ENCODE assay signal across 8 cellular contexts in the genomic region with DNA sequence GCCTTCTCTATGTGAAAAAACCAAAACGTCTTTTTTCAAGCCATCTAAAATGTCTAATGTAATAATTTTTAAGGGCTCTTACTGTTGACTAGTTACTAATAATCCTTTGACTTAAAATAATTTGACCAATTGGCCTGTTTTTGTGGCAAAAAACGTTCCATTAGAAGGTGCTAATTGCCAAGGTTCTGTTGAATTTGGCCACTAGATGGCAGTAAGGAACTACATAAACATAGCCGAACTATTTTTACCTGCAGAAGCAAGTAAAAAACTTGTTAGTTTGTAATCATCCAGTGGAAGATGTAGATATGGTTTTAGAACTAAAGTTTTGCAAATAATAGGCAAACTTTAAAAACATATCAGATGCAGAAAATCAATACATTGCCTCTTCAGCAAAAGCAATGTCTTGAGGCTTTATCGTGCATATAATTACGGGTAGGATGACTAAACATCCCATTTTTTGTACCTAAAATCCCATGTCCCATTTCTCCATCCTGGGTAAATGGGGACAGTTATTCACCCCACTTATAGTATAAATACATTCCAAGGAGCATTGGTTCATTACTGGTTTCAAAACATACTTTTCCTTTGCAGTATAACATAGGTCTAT. TPM values are rescaled to one million over a fixed set of nuclear protein-coding genes. Genes with fewer than 3 reads are reported as not detected.
A peak's percentile ranks its signal among the peaks of the same experiment; 100 is the strongest.
DNase-seq lines count a peak whose midpoint lies in the region; ATAC-seq and TF ChIP-seq lines count a peak whose summit lies in the region.

No MANE protein-coding gene starts in this region.

- H3K9me3 ChIP-seq in stomach, result no peaks in the 10 kb centered on the region

- no peaks in the 10 kb centered on the region for H3K4me1 Mint-ChIP-seq in activated T-helper 1 cell treated with anti-CD3 and anti-CD28 coated beads, Interleukin-12 subunit alpha, Interleukin-12 subunit beta, Interleukin-2, Interleukin-4 antibody, amounts not matched to agents 30 ng/mL and 10 ng/mL and 1 ng/mL, durations not matched to agents 14 hours and 24 hours and 36 hours (ENCODE audit: low read depth)

- H3K4me1 ChIP-seq in stomach, result peaks cover 0 to 21% (median 9%) of the 10 kb centered on the region in 4 donors

- no peak overlapping the region for H3K27ac Mint-ChIP-seq in activated T-helper 1 cell treated with anti-CD3 and anti-CD28 coated beads, Interleukin-12 subunit alpha, Interleukin-12 subunit beta, Interleukin-2, Interleukin-4 antibody, amounts not matched to agents 30 ng/mL and 10 ng/mL and 1 ng/mL, durations not matched to agents 14 hours and 24 hours and 36 hours

- TF ChIP-seq EP300 in stomach (IDR thresholded peaks at IDR 0.05), result no peak

- H3K27me3 ChIP-seq in stomach, result no peaks in the 10 kb centered on the region

- H3K4me3 Mint-ChIP-seq in activated T-helper 1 cell treated with anti-CD3 and anti-CD28 coated beads, Interleukin-12 subunit alpha, Interleukin-12 subunit beta, Interleukin-2, Interleukin-4 antibody, amounts not matched to agents 30 ng/mL and 10 ng/mL and 1 ng/mL, durations not matched to agents 14 hours and 24 hours and 36 hours, result no peak overlapping the region

- peaks cover 0 to 22% (median 5%) of the 10 kb centered on the region in 4 donors for H3K36me3 ChIP-seq in stomach

- no peak for ATAC-seq in HG03108 (IDR thresholded peaks at IDR 0.05; ENCODE audit: unreplicated experiment)

- H3K9me3 Mint-ChIP-seq in activated T-helper 1 cell treated with anti-CD3 and anti-CD28 coated beads, Interleukin-12 subunit alpha, Interleukin-12 subunit beta, Interleukin-2, Interleukin-4 antibody, amounts not matched to agents 30 ng/mL and 10 ng/mL and 1 ng/mL, durations not matched to agents 14 hours and 24 hours and 36 hours, result no peaks in the 10 kb centered on the region

- no peak overlapping the region for H3K4me3 ChIP-seq in stomach

- TF ChIP-seq CTCF in AG09319 (IDR thresholded peaks at IDR 0.05; ENCODE audit: low read depth, low read length) (peak; percentile 68), stomach (IDR thresholded peaks at IDR 0.05) (peak in 5 of 7 experiments; percentile 39 to 88 (median 78))

- H3K27me3 Mint-ChIP-seq in activated T-helper 1 cell treated with anti-CD3 and anti-CD28 coated beads, Interleukin-12 subunit alpha, Interleukin-12 subunit beta, Interleukin-2, Interleukin-4 antibody, amounts not matched to agents 30 ng/mL and 10 ng/mL and 1 ng/mL, durations not matched to agents 14 hours and 24 hours and 36 hours (ENCODE audit: insufficient read depth), result peaks cover 16% of the 10 kb centered on the region

- WGBS in stomach, 5 donors, result 34 to 41% (median 39%) methylated on average over 5 of the region's 5 CpGs

- H3K36me3 Mint-ChIP-seq in activated T-helper 1 cell treated with anti-CD3 and anti-CD28 coated beads, Interleukin-12 subunit alpha, Interleukin-12 subunit beta, Interleukin-2, Interleukin-4 antibody, amounts not matched to agents 30 ng/mL and 10 ng/mL and 1 ng/mL, durations not matched to agents 14 hours and 24 hours and 36 hours (ENCODE audit: low read depth), result no peaks in the 10 kb centered on the region

- intact Hi-C loops in activated T-helper 1 cell treated with anti-CD3 and anti-CD28 coated beads, Interleukin-12 subunit alpha, Interleukin-12 subunit beta, Interleukin-2, Interleukin-4 antibody, amounts not matched to agents 30 ng/mL and 10 ng/mL and 1 ng/mL, durations not matched to agents 14 hours and 24 hours and 36 hours (cut with micrococcal nuclease), result loop anchor here (1.0 to 10.0 kb wide), 4 partner anchors 173 to 1419 kb away; no protein-coding TSS in a partner anchor
- intact Hi-C loops in stomach (cut with DNase I; ENCODE audit: low total_unique reads), result loop anchor here (5.0 to 10.0 kb wide), 2 partner anchors 169 to 241 kb away; no protein-coding TSS in a partner anchor

- no peak overlapping the region for H3K27ac ChIP-seq in stomach

- DNase-seq in AG09319 (ENCODE audit: extremely low read depth, low read depth), result no peak
- peak; percentile 55 for DNase-seq in GM03348 (ENCODE audit: low spot score)
- peak; percentile 19 for DNase-seq in NCI-H1092 treated with DMSO at 0.1 percent for 48 hours (lab: John Stamatoyannopoulos, UW)
- peak; percentile 5 for DNase-seq in activated T-helper 1 cell treated with anti-CD3 and anti-CD28 coated beads, Interleukin-12 subunit alpha, Interleukin-12 subunit beta, Interleukin-2, Interleukin-4 antibody, amounts not matched to agents 30 ng/mL and 10 ng/mL and 1 ng/mL, durations not matched to agents 14 hours and 24 hours and 36 hours (ENCODE audit: low spot score)
- DNase-seq in hepatic stellate cell (ENCODE audit: low spot score), result peak; percentile 12
- DNase-seq in stomach, result no peak
- no peak for DNase-seq in activated gamma-delta T cell treated with Interleukin-2 at 50 U/mL for 16 hours

- TF ChIP-seq POLR2A in stomach (IDR thresholded peaks at IDR 0.05), result no peak

RNA-seq across cellular contexts. Expression of gene PROM1, which starts 57.6 kb away (rescaled TPM):
- total RNA-seq in activated T-helper 1 cell treated with anti-CD3 and anti-CD28 coated beads, Interleukin-12 subunit alpha, Interleukin-12 subunit beta, Interleukin-2, Interleukin-4 antibody, amounts not matched to agents 30 ng/mL and 10 ng/mL and 1 ng/mL, durations not matched to agents 14 hours and 24 hours and 36 hours, result not detected in 2 replicates
- 100 to 1,000 TPM in 2 of 5 donors, 10 to 100 TPM in 2, 1 to 10 TPM in 1; 3.5 to 124 (median 29.0) TPM for total RNA-seq in stomach
- 10 to 100 TPM in 2 of 3 donors, 1 to 10 TPM in 1; 4.6 to 12.2 (median 11.8) TPM for polyA plus RNA-seq in stomach

Comparison
In these comparisons a context has a peak if more than half of its experiments do, and no peak if none do; other contexts are left out.
1. DNase-seq: peak in GM03348 (single experiment), NCI-H1092 treated with DMSO at 0.1 percent for 48 hours (single experiment), activated T-helper 1 cell treated with anti-CD3 and anti-CD28 coated beads, Interleukin-12 subunit alpha, Interleukin-12 subunit beta, Interleukin-2, Interleukin-4 antibody, amounts not matched to agents 30 ng/mL and 10 ng/mL and 1 ng/mL, durations not matched to agents 14 hours and 24 hours and 36 hours (single experiment) and hepatic stellate cell (single experiment); none in AG09319 (single experiment), stomach (single experiment) and activated gamma-delta T cell treated with Interleukin-2 at 50 U/mL for 16 hours (single experiment).